Comparison of ENCODE assay signal across 8 cellular contexts in the genomic region with DNA sequence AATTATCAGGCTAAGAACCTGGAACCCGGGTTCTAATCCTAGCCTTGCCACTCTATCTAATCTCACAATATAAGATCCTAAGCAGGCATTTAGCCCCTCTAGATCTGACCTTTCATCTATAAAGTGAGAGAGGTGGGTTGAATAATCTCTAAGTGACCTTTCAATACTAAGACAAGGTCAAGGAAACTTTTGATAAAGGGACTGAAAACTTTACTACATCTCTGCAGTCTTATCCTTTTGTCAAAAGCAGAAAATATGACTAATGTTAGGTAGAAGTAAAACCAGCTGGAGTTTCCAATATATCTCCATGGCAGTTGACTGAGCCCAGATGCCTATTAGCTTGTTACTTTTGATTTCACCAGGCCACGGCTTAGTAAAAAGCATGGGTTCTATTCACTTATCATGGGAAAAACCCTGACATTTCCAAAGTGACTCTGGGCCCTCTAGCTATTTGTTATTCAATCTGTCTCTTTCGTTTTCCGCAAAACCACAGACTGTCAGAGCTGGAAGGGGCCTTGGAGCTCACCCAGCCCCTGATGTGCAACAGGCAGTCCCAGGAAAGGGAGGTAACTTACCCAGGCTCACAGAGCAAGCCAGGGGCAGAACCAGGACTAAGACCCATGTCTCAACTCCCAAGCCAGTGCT.
DNase-seq lines count a peak whose midpoint lies in the region; ATAC-seq and TF ChIP-seq lines count a peak whose summit lies in the region.

No MANE protein-coding gene starts in this region.

- H3K27ac Mint-ChIP-seq in CD4-positive, CD25-positive, alpha-beta regulatory T cell: peak overlapping the region in 2 of 3 donors; percentile 79 to 84
- H3K27ac Mint-ChIP-seq in endodermal cell: no peak overlapping the region

- H3K4me1 Mint-ChIP-seq in CD4-positive, CD25-positive, alpha-beta regulatory T cell: peaks cover 21 to 58% (median 40%) of the 10 kb centered on the region in 4 donors
- H3K4me1 Mint-ChIP-seq in endodermal cell: peaks cover 5% of the 10 kb centered on the region

- peak overlapping the region in 1 of 4 donors; percentile 41 for H3K4me3 Mint-ChIP-seq in CD4-positive, CD25-positive, alpha-beta regulatory T cell
- H3K4me3 Mint-ChIP-seq in endodermal cell: no peak overlapping the region

- H3K27me3 Mint-ChIP-seq in CD4-positive, CD25-positive, alpha-beta regulatory T cell: no peaks in the 10 kb centered on the region
- H3K27me3 Mint-ChIP-seq in endodermal cell (ENCODE audit: insufficient read depth): peaks cover 8% of the 10 kb centered on the region

- no peak for TF ChIP-seq CTCF in endodermal cell (conservative IDR thresholded peaks at IDR 0.05)

- H3K36me3 Mint-ChIP-seq in CD4-positive, CD25-positive, alpha-beta regulatory T cell: peaks cover 43% of the 10 kb centered on the region
- peaks cover 2% of the 10 kb centered on the region for H3K36me3 Mint-ChIP-seq in endodermal cell (ENCODE audit: low read depth)

- no peak overlapping the region for H3K4me3 ChIP-seq in CD4-positive, CD25-positive, alpha-beta regulatory T cell (ENCODE audit: low read depth, low read length)
- H3K4me3 ChIP-seq in endodermal cell (ENCODE audit: low read length): no peak overlapping the region

- H3K36me3 ChIP-seq in CD4-positive, CD25-positive, alpha-beta regulatory T cell (ENCODE audit: control insufficient read depth, insufficient read depth, low read length): peaks cover 18% of the 10 kb centered on the region
- no peaks in the 10 kb centered on the region for H3K36me3 ChIP-seq in endodermal cell (ENCODE audit: control insufficient read depth, insufficient read depth, low read length)

- no peaks in the 10 kb centered on the region for H3K9me3 ChIP-seq in CD4-positive, CD25-positive, alpha-beta regulatory T cell (ENCODE audit: control insufficient read depth in 2 of 2, low read length in 2 of 2)
- no peaks in the 10 kb centered on the region for H3K9me3 ChIP-seq in endodermal cell (ENCODE audit: control insufficient read depth, low read length)

- intact Hi-C loops in left cardiac atrium (cut with DNase I): no loop called here

- no peak overlapping the region for H3K9ac ChIP-seq in endodermal cell (ENCODE audit: extremely low read depth, low read length, poor library complexity, severe bottlenecking)

- H3K27me3 ChIP-seq in CD4-positive, CD25-positive, alpha-beta regulatory T cell (ENCODE audit: control insufficient read depth, insufficient read depth, low read length): no peaks in the 10 kb centered on the region
- H3K27me3 ChIP-seq in endodermal cell (ENCODE audit: control insufficient read depth, insufficient read depth, low read length, poor library complexity, severe bottlenecking): peaks cover 9% of the 10 kb centered on the region

- 90 to 100% methylated on average over 1 to 3 of the region's 4 CpGs for WGBS in endodermal cell (ENCODE audit: insufficient coverage in 1 of 2, insufficient read length in 1 of 2), 2 experiments

- H3K27ac ChIP-seq in CD4-positive, CD25-positive, alpha-beta regulatory T cell (ENCODE audit: insufficient read depth, low read length, poor library complexity, severe bottlenecking): no peak overlapping the region
- H3K27ac ChIP-seq in endodermal cell (ENCODE audit: low read depth, low read length): no peak overlapping the region

- peak; percentile 19 to 35 for ATAC-seq in CD4-positive, CD25-positive, alpha-beta regulatory T cell (ENCODE audit: low read depth in 2 of 2)
- ATAC-seq in GM21367 (IDR thresholded peaks at IDR 0.05; ENCODE audit: unreplicated experiment) (peak; percentile 33), SK-N-SH treated with all-trans-retinoic acid at 6 μM for 48 hours (peak; percentile 91), left cardiac atrium (peak; percentile 32 to 56), GM19324 (IDR thresholded peaks at IDR 0.05; ENCODE audit: low FRiP score, unreplicated experiment) (no peak)

- no peaks in the 10 kb centered on the region for H3K9me3 Mint-ChIP-seq in CD4-positive, CD25-positive, alpha-beta regulatory T cell
- H3K9me3 Mint-ChIP-seq in endodermal cell: no peaks in the 10 kb centered on the region

- H3K4me1 ChIP-seq in CD4-positive, CD25-positive, alpha-beta regulatory T cell (ENCODE audit: control insufficient read depth, insufficient read depth, low read length, poor library complexity, severe bottlenecking): peaks cover 19% of the 10 kb centered on the region
- no peaks in the 10 kb centered on the region for H3K4me1 ChIP-seq in endodermal cell (ENCODE audit: control insufficient read depth, insufficient read depth, low read length)

- peak in 1 of 3 donors; percentile 13 for DNase-seq in CD4-positive, CD25-positive, alpha-beta regulatory T cell
- DNase-seq in left cardiac atrium (no peak), NCI-H2107 treated with DMSO at 0.1 percent for 48 hours (lab: John Stamatoyannopoulos, UW; ENCODE audit: unreplicated experiment) (no peak), endodermal cell (no peak)
- DNase-seq in NK-92 treated with Interleukin-12 subunit alpha and Interleukin-12 subunit beta, amount 100 ng/mL, for 24 hours (lab: John Stamatoyannopoulos, UW): no peak

TF ChIP-seq in SK-N-SH treated with all-trans-retinoic acid at 6 μM for 48 hours, 23 proteins besides CTCF, POLR2A, EP300 and RAD21:
- TF ChIP-seq RARB (CRISPR knock-in tag; IDR thresholded peaks at IDR 0.05) (0 out of 2 replicates have a peak, but pooled peaks have one; percentile 22), TOX (CRISPR knock-in tag; IDR thresholded peaks at IDR 0.05; ENCODE audit: borderline replicate concordance) (peak; percentile 66; the same call in 1 of the 2 replicates), TCF4 (CRISPR knock-in tag; IDR thresholded peaks at IDR 0.05; ENCODE audit: borderline replicate concordance) (no peak), ZFP30 (CRISPR knock-in tag; IDR thresholded peaks at IDR 0.05) (no peak), ISL1 (CRISPR knock-in tag; IDR thresholded peaks at IDR 0.05) (peak; percentile 59; the same call in 1 of the 2 replicates), ZC3H10 (CRISPR knock-in tag; IDR thresholded peaks at IDR 0.05) (peak; percentile 83), OSR1 (CRISPR knock-in tag; IDR thresholded peaks at IDR 0.05) (no peak), CSDC2 (CRISPR knock-in tag; IDR thresholded peaks at IDR 0.05) (no peak), BACH2 (CRISPR knock-in tag; IDR thresholded peaks at IDR 0.05; ENCODE audit: borderline replicate concordance) (no peak)
- TF ChIP-seq, protein P1, sequence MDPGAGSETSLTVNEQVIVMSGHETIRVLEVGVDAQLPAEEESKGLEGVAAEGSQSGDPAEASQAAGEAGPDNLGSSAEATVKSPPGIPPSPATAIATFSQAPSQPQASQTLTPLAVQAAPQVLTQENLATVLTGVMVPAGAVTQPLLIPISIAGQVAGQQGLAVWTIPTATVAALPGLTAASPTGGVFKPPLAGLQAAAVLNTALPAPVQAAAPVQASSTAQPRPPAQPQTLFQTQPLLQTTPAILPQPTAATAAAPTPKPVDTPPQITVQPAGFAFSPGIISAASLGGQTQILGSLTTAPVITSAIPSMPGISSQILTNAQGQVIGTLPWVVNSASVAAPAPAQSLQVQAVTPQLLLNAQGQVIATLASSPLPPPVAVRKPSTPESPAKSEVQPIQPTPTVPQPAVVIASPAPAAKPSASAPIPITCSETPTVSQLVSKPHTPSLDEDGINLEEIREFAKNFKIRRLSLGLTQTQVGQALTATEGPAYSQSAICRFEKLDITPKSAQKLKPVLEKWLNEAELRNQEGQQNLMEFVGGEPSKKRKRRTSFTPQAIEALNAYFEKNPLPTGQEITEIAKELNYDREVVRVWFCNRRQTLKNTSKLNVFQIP (CRISPR knock-in tag; IDR thresholded peaks at IDR 0.05; ENCODE audit: borderline replicate concordance, low read depth): no peak
- TF ChIP-seq, protein P2, sequence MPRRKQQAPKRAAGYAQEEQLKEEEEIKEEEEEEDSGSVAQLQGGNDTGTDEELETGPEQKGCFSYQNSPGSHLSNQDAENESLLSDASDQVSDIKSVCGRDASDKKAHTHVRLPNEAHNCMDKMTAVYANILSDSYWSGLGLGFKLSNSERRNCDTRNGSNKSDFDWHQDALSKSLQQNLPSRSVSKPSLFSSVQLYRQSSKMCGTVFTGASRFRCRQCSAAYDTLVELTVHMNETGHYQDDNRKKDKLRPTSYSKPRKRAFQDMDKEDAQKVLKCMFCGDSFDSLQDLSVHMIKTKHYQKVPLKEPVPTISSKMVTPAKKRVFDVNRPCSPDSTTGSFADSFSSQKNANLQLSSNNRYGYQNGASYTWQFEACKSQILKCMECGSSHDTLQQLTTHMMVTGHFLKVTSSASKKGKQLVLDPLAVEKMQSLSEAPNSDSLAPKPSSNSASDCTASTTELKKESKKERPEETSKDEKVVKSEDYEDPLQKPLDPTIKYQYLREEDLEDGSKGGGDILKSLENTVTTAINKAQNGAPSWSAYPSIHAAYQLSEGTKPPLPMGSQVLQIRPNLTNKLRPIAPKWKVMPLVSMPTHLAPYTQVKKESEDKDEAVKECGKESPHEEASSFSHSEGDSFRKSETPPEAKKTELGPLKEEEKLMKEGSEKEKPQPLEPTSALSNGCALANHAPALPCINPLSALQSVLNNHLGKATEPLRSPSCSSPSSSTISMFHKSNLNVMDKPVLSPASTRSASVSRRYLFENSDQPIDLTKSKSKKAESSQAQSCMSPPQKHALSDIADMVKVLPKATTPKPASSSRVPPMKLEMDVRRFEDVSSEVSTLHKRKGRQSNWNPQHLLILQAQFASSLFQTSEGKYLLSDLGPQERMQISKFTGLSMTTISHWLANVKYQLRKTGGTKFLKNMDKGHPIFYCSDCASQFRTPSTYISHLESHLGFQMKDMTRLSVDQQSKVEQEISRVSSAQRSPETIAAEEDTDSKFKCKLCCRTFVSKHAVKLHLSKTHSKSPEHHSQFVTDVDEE (CRISPR knock-in tag; IDR thresholded peaks at IDR 0.05): no peak
- TF ChIP-seq, protein P3, sequence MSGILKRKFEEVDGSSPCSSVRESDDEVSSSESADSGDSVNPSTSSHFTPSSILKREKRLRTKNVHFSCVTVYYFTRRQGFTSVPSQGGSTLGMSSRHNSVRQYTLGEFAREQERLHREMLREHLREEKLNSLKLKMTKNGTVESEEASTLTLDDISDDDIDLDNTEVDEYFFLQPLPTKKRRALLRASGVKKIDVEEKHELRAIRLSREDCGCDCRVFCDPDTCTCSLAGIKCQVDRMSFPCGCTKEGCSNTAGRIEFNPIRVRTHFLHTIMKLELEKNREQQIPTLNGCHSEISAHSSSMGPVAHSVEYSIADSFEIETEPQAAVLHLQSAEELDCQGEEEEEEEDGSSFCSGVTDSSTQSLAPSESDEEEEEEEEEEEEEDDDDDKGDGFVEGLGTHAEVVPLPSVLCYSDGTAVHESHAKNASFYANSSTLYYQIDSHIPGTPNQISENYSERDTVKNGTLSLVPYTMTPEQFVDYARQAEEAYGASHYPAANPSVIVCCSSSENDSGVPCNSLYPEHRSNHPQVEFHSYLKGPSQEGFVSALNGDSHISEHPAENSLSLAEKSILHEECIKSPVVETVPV (CRISPR knock-in tag; IDR thresholded peaks at IDR 0.05): no peak
TF ChIP-seq in SK-N-SH treated with all-trans-retinoic acid at 6 μM for 48 hours: peak in this region for 4.
